ENCODE assay signal across 28 cellular contexts in genomic region chr2:159984034-159984433, GRCh38.
"Had no signal": no experiment of that assay in that cellular context is flagged by ENCODE, and none has a peak within 500 bp of the region (broad histone marks: within the 10 kb centered on the region; RNA-seq: fewer than 3 reads in every experiment).

No MANE protein-coding gene starts in this region.

- H3K4me3 ChIP-seq: left lung, lower lobe of right lung, mucosa of descending colon, ovary, prostate gland, sigmoid colon, spleen, testis, tibial artery, upper lobe of right lung had no signal

- H3K27me3 ChIP-seq: left lung, ovary, sigmoid colon, spleen, testis, tibial artery, upper lobe of right lung had no signal

- H3K4me3 Mint-ChIP-seq: mesothelial cell of epicardium; naive thymus-derived CD4-positive, alpha-beta T cell; natural killer cell treated with Interleukin-12 subunit alpha and Interleukin-12 subunit beta and Interleukin-15 and Interleukin-18, amount 100 ng/mL, for 72 hours; stimulated activated memory B cell treated with anti-CD40 and anti-IgM and Interleukin-4, amounts not matched to agents 10 μg/mL and 1 μg/mL and 100 μg/mL, for 72 hours; stimulated activated naive CD8-positive, alpha-beta T cell treated with anti-CD3 and anti-CD28 coated beads, Interleukin-15, amount 100 ng/mL, for 72 hours had no signal

- H3K36me3 ChIP-seq: left lung, lower lobe of right lung, ovary, prostate gland, spleen, upper lobe of right lung had no signal

- H3K4me1 ChIP-seq: prostate gland, testis, upper lobe of right lung had no signal

- FAIRE-seq: keratinocyte, small intestine, urothelium cell line had no signal

- H3K36me3 Mint-ChIP-seq: naive thymus-derived CD4-positive, alpha-beta T cell; natural killer cell treated with Interleukin-12 subunit alpha and Interleukin-12 subunit beta and Interleukin-15 and Interleukin-18, amount 100 ng/mL, for 72 hours; stimulated activated memory B cell treated with anti-CD40 and anti-IgM and Interleukin-4, amounts not matched to agents 10 μg/mL and 1 μg/mL and 100 μg/mL, for 72 hours had no signal

- DNase-seq: hippocampal formation; left colon; left lung; lower lobe of right lung; mesendoderm; mucosa of descending colon; naive thymus-derived CD4-positive, alpha-beta T cell; ovary; retina; right cardiac atrium; sigmoid colon; small intestine; spleen; stimulated activated CD4-positive, alpha-beta T cell treated with anti-CD3 and anti-CD28 coated beads, Interleukin-4, amount 100 ng/mL, for 4 hours; stimulated activated CD8-positive, alpha-beta memory T cell treated with anti-CD3 and anti-CD28 coated beads, Interleukin-4, amount 100 ng/mL, for 48 hours; stimulated activated naive CD4-positive, alpha-beta T cell treated with Interleukin-2 at 50 U/mL for 16 hours; stimulated activated naive CD8-positive, alpha-beta T cell treated with anti-CD3 and anti-CD28 coated beads, Interleukin-15, amount 100 ng/mL, for 72 hours; substantia nigra; testis; tibial artery; trophoblast cell; upper lobe of right lung had no signal

- H3K4me1 Mint-ChIP-seq: naive thymus-derived CD4-positive, alpha-beta T cell; stimulated activated memory B cell treated with anti-CD40 and anti-IgM and Interleukin-4, amounts not matched to agents 10 μg/mL and 1 μg/mL and 100 μg/mL, for 72 hours; stimulated activated naive CD8-positive, alpha-beta T cell treated with anti-CD3 and anti-CD28 coated beads, Interleukin-15, amount 100 ng/mL, for 72 hours had no signal

- ATAC-seq: left colon; left lung; lower lobe of right lung; mucosa of descending colon; naive thymus-derived CD4-positive, alpha-beta T cell; natural killer cell treated with Interleukin-12 subunit alpha and Interleukin-12 subunit beta and Interleukin-15 and Interleukin-18, amount 100 ng/mL, for 72 hours; stimulated activated memory B cell treated with anti-CD40 and anti-IgM and Interleukin-4, amounts not matched to agents 10 μg/mL and 1 μg/mL and 100 μg/mL, for 72 hours; stimulated activated naive CD8-positive, alpha-beta T cell treated with anti-CD3 and anti-CD28 coated beads, Interleukin-15, amount 100 ng/mL, for 72 hours; upper lobe of right lung had no signal

- H3K9me3 ChIP-seq: lower lobe of right lung, mucosa of descending colon, ovary, prostate gland, sigmoid colon, testis, tibial artery, upper lobe of right lung had no signal

- H3K27ac ChIP-seq: lower lobe of right lung, prostate gland, upper lobe of right lung had no signal

- H3K27ac Mint-ChIP-seq: naive thymus-derived CD4-positive, alpha-beta T cell; natural killer cell treated with Interleukin-12 subunit alpha and Interleukin-12 subunit beta and Interleukin-15 and Interleukin-18, amount 100 ng/mL, for 72 hours; stimulated activated memory B cell treated with anti-CD40 and anti-IgM and Interleukin-4, amounts not matched to agents 10 μg/mL and 1 μg/mL and 100 μg/mL, for 72 hours; stimulated activated naive CD8-positive, alpha-beta T cell treated with anti-CD3 and anti-CD28 coated beads, Interleukin-15, amount 100 ng/mL, for 72 hours had no signal

- H3K9me3 Mint-ChIP-seq: mesothelial cell of epicardium; natural killer cell treated with Interleukin-12 subunit alpha and Interleukin-12 subunit beta and Interleukin-15 and Interleukin-18, amount 100 ng/mL, for 72 hours; stimulated activated memory B cell treated with anti-CD40 and anti-IgM and Interleukin-4, amounts not matched to agents 10 μg/mL and 1 μg/mL and 100 μg/mL, for 72 hours; stimulated activated naive CD8-positive, alpha-beta T cell treated with anti-CD3 and anti-CD28 coated beads, Interleukin-15, amount 100 ng/mL, for 72 hours had no signal
